Comparison of ENCODE assay signal across 1 cellular context in the genomic region with DNA sequence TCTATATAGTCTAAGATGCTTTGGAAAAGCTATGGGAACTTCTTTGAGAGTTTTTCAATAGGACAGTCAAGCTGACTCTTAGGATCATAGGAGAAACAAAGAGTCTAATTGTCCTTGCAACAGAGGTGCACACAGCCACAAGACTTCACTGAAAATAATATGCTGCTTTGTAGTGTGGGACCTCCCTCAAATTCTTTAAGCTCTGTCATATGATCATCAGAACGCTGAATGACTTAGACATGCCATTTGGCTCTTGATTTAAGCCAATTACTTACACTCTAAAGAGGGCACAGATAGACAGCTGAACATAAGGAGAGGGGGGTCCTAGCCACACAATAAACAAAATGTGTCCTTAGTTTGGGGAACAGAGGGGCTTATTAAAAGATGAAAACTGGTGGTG.
TF ChIP-seq lines count a peak whose summit lies in the region.

No MANE protein-coding gene starts in this region.

TF ChIP-seq in HepG2, 621 proteins besides CTCF, POLR2A, EP300 and RAD21:
- TF ChIP-seq MLXIP (CRISPR knock-in tag; IDR thresholded peaks at IDR 0.05; ENCODE audit: borderline replicate concordance) (no peak), ZKSCAN1 (IDR thresholded peaks at IDR 0.05; ENCODE audit: low read length) (no peak), HMGXB3 (CRISPR knock-in tag; IDR thresholded peaks at IDR 0.05; ENCODE audit: borderline replicate concordance) (no peak), FOXM1 (CRISPR knock-in tag; IDR thresholded peaks at IDR 0.05) (no peak), KLF11 (CRISPR knock-in tag; IDR thresholded peaks at IDR 0.05) (no peak), HNRNPH1 (optimal IDR thresholded peaks at IDR 0.05; ENCODE audit: low read depth, low read length) (no peak), ZBTB3 (CRISPR knock-in tag; IDR thresholded peaks at IDR 0.05; ENCODE audit: borderline replicate concordance, low read depth) (no peak), HMGXB4 (CRISPR knock-in tag; IDR thresholded peaks at IDR 0.05; ENCODE audit: borderline replicate concordance in 1 of 2, low read depth in 1 of 2) (no peak), IRF2 (CRISPR knock-in tag; IDR thresholded peaks at IDR 0.05) (no peak), MLX (CRISPR knock-in tag; IDR thresholded peaks at IDR 0.05) (no peak)
